1 cellular context compared by ENCODE assay signal in genomic region chr6:28587011-28587745, GRCh38.
A peak's percentile ranks its signal among the peaks of the same experiment; 100 is the strongest.
TF ChIP-seq lines count a peak whose summit lies in the region.

No MANE protein-coding gene starts in this region.

TF ChIP-seq in HEK293, 187 proteins besides CTCF, POLR2A, EP300 and RAD21 (continued from another document and continues in another):
- TF ChIP-seq, protein P1, sequence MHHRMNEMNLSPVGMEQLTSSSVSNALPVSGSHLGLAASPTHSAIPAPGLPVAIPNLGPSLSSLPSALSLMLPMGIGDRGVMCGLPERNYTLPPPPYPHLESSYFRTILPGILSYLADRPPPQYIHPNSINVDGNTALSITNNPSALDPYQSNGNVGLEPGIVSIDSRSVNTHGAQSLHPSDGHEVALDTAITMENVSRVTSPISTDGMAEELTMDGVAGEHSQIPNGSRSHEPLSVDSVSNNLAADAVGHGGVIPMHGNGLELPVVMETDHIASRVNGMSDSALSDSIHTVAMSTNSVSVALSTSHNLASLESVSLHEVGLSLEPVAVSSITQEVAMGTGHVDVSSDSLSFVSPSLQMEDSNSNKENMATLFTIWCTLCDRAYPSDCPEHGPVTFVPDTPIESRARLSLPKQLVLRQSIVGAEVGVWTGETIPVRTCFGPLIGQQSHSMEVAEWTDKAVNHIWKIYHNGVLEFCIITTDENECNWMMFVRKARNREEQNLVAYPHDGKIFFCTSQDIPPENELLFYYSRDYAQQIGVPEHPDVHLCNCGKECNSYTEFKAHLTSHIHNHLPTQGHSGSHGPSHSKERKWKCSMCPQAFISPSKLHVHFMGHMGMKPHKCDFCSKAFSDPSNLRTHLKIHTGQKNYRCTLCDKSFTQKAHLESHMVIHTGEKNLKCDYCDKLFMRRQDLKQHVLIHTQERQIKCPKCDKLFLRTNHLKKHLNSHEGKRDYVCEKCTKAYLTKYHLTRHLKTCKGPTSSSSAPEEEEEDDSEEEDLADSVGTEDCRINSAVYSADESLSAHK (tag by site-specific recombination; IDR thresholded peaks at IDR 0.05): peak; percentile 39; the same call in 1 of the 2 replicates
- no peak for TF ChIP-seq ZNF280C (tag by site-specific recombination; IDR thresholded peaks at IDR 0.05)
- TF ChIP-seq ZBTB48 (tag by site-specific recombination; IDR thresholded peaks at IDR 0.05): peak; percentile 50; the same call in 1 of the 2 replicates
- TF ChIP-seq, protein P2, sequence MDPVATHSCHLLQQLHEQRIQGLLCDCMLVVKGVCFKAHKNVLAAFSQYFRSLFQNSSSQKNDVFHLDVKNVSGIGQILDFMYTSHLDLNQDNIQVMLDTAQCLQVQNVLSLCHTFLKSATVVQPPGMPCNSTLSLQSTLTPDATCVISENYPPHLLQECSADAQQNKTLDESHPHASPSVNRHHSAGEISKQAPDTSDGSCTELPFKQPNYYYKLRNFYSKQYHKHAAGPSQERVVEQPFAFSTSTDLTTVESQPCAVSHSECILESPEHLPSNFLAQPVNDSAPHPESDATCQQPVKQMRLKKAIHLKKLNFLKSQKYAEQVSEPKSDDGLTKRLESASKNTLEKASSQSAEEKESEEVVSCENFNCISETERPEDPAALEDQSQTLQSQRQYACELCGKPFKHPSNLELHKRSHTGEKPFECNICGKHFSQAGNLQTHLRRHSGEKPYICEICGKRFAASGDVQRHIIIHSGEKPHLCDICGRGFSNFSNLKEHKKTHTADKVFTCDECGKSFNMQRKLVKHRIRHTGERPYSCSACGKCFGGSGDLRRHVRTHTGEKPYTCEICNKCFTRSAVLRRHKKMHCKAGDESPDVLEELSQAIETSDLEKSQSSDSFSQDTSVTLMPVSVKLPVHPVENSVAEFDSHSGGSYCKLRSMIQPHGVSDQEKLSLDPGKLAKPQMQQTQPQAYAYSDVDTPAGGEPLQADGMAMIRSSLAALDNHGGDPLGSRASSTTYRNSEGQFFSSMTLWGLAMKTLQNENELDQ (tag by site-specific recombination; IDR thresholded peaks at IDR 0.05; ENCODE audit: low read depth): no peak
- no peak for TF ChIP-seq ZNF776 (tag by site-specific recombination; IDR thresholded peaks at IDR 0.05; ENCODE audit: borderline replicate concordance)
- peak; percentile 39; the same call in 1 of the 2 replicates for TF ChIP-seq ZNF692 (tag by site-specific recombination; IDR thresholded peaks at IDR 0.05)
- TF ChIP-seq ZNF266 (tag by site-specific recombination; IDR thresholded peaks at IDR 0.05; ENCODE audit: low read depth): no peak
- TF ChIP-seq ZBTB6 (tag by site-specific recombination; IDR thresholded peaks at IDR 0.05): peak; percentile 77; the same call in 1 of the 2 replicates
- TF ChIP-seq ZNF529 (tag by site-specific recombination; IDR thresholded peaks at IDR 0.05; ENCODE audit: insufficient replicate concordance): no peak
- no peak for TF ChIP-seq ZBTB1 (tag by site-specific recombination; IDR thresholded peaks at IDR 0.05)
- no peak for TF ChIP-seq ZNF350 (tag by site-specific recombination; IDR thresholded peaks at IDR 0.05)
- no peak for TF ChIP-seq ZNF23 (tag by site-specific recombination; IDR thresholded peaks at IDR 0.05; ENCODE audit: borderline replicate concordance)
- TF ChIP-seq OSR2 (tag by site-specific recombination; IDR thresholded peaks at IDR 0.05): no peak
- TF ChIP-seq ZNF585B (tag by site-specific recombination; IDR thresholded peaks at IDR 0.05): no peak
- TF ChIP-seq, protein P3, sequence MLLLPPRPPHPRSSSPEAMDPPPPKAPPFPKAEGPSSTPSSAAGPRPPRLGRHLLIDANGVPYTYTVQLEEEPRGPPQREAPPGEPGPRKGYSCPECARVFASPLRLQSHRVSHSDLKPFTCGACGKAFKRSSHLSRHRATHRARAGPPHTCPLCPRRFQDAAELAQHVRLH (tag by site-specific recombination; IDR thresholded peaks at IDR 0.05): peak; percentile 81; the same call in 1 of the 2 replicates
- TF ChIP-seq, protein P4, sequence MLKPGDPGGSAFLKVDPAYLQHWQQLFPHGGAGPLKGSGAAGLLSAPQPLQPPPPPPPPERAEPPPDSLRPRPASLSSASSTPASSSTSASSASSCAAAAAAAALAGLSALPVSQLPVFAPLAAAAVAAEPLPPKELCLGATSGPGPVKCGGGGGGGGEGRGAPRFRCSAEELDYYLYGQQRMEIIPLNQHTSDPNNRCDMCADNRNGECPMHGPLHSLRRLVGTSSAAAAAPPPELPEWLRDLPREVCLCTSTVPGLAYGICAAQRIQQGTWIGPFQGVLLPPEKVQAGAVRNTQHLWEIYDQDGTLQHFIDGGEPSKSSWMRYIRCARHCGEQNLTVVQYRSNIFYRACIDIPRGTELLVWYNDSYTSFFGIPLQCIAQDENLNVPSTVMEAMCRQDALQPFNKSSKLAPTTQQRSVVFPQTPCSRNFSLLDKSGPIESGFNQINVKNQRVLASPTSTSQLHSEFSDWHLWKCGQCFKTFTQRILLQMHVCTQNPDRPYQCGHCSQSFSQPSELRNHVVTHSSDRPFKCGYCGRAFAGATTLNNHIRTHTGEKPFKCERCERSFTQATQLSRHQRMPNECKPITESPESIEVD (tag by site-specific recombination; IDR thresholded peaks at IDR 0.05): no peak
- no peak for TF ChIP-seq ZNF473 (tag by site-specific recombination; IDR thresholded peaks at IDR 0.05)
- TF ChIP-seq KLF1 (tag by site-specific recombination; IDR thresholded peaks at IDR 0.05): no peak
- TF ChIP-seq ZNF660 (tag by site-specific recombination; IDR thresholded peaks at IDR 0.05): peak; percentile 87
- TF ChIP-seq ZEB2 (tag by site-specific recombination; IDR thresholded peaks at IDR 0.05): peak; percentile 84
- no peak for TF ChIP-seq HOXC10 (CRISPR knock-in tag; IDR thresholded peaks at IDR 0.05)
- TF ChIP-seq, protein P5, sequence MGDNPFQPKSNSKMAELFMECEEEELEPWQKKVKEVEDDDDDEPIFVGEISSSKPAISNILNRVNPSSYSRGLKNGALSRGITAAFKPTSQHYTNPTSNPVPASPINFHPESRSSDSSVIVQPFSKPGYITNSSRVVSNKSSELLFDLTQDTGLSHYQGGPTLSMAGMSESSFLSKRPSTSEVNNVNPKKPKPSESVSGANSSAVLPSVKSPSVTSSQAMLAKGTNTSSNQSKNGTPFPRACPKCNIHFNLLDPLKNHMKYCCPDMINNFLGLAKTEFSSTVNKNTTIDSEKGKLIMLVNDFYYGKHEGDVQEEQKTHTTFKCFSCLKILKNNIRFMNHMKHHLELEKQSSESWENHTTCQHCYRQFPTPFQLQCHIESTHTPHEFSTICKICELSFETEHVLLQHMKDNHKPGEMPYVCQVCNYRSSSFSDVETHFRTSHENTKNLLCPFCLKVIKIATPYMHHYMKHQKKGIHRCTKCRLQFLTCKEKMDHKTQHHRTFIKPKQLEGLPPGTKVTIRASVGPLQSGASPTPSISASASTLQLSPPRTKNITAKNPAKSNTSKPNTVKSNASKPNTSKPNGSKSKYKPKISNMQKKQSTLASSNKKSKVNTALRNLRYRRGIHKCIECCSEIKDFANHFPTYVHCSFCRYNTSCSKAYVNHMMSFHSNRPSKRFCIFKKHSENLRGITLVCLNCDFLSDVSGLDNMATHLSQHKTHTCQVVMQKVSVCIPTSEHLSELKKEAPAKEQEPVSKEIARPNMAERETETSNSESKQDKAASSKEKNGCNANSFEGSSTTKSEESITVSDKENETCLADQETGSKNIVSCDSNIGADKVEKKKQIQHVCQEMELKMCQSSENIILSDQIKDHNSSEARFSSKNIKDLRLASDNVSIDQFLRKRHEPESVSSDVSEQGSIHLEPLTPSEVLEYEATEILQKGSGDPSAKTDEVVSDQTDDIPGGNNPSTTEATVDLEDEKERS (tag by site-specific recombination; IDR thresholded peaks at IDR 0.05): no peak; the same call in 1 of the 2 replicates
- no peak for TF ChIP-seq ZNF202 (tag by site-specific recombination; IDR thresholded peaks at IDR 0.05; ENCODE audit: borderline replicate concordance)
- TF ChIP-seq PRDM1 (tag by site-specific recombination; IDR thresholded peaks at IDR 0.05): peak; percentile 99
- 0 out of 2 replicates have a peak, but pooled peaks have one; percentile 29 for TF ChIP-seq YY2 (tag by site-specific recombination; IDR thresholded peaks at IDR 0.05)
- no peak for TF ChIP-seq GLI4 (tag by site-specific recombination; IDR thresholded peaks at IDR 0.05)
- TF ChIP-seq, protein P6, sequence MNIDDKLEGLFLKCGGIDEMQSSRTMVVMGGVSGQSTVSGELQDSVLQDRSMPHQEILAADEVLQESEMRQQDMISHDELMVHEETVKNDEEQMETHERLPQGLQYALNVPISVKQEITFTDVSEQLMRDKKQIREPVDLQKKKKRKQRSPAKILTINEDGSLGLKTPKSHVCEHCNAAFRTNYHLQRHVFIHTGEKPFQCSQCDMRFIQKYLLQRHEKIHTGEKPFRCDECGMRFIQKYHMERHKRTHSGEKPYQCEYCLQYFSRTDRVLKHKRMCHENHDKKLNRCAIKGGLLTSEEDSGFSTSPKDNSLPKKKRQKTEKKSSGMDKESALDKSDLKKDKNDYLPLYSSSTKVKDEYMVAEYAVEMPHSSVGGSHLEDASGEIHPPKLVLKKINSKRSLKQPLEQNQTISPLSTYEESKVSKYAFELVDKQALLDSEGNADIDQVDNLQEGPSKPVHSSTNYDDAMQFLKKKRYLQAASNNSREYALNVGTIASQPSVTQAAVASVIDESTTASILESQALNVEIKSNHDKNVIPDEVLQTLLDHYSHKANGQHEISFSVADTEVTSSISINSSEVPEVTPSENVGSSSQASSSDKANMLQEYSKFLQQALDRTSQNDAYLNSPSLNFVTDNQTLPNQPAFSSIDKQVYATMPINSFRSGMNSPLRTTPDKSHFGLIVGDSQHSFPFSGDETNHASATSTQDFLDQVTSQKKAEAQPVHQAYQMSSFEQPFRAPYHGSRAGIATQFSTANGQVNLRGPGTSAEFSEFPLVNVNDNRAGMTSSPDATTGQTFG (tag by site-specific recombination; IDR thresholded peaks at IDR 0.05; ENCODE audit: borderline replicate concordance): no peak
- no peak; the same call in 1 of the 2 replicates for TF ChIP-seq ZFP37 (tag by site-specific recombination; IDR thresholded peaks at IDR 0.05)
- TF ChIP-seq ZBTB21 (tag by site-specific recombination; IDR thresholded peaks at IDR 0.05): peak; percentile 41; the same call in 1 of the 2 replicates
- TF ChIP-seq MEIS1 (CRISPR knock-in tag; IDR thresholded peaks at IDR 0.05; ENCODE audit: borderline replicate concordance): no peak
- no peak for TF ChIP-seq ZNF791 (tag by site-specific recombination; IDR thresholded peaks at IDR 0.05)
- no peak for TF ChIP-seq ZNF292 (tag by site-specific recombination; IDR thresholded peaks at IDR 0.05; ENCODE audit: borderline replicate concordance, low read depth)
- no peak for TF ChIP-seq ZNF521 (tag by site-specific recombination; IDR thresholded peaks at IDR 0.05)
- TF ChIP-seq ZNF248 (tag by site-specific recombination; IDR thresholded peaks at IDR 0.05): no peak
- TF ChIP-seq FEZF1 (tag by site-specific recombination; IDR thresholded peaks at IDR 0.05): no peak
- no peak for TF ChIP-seq ZNF548 (tag by site-specific recombination; IDR thresholded peaks at IDR 0.05)
- TF ChIP-seq, protein P7, sequence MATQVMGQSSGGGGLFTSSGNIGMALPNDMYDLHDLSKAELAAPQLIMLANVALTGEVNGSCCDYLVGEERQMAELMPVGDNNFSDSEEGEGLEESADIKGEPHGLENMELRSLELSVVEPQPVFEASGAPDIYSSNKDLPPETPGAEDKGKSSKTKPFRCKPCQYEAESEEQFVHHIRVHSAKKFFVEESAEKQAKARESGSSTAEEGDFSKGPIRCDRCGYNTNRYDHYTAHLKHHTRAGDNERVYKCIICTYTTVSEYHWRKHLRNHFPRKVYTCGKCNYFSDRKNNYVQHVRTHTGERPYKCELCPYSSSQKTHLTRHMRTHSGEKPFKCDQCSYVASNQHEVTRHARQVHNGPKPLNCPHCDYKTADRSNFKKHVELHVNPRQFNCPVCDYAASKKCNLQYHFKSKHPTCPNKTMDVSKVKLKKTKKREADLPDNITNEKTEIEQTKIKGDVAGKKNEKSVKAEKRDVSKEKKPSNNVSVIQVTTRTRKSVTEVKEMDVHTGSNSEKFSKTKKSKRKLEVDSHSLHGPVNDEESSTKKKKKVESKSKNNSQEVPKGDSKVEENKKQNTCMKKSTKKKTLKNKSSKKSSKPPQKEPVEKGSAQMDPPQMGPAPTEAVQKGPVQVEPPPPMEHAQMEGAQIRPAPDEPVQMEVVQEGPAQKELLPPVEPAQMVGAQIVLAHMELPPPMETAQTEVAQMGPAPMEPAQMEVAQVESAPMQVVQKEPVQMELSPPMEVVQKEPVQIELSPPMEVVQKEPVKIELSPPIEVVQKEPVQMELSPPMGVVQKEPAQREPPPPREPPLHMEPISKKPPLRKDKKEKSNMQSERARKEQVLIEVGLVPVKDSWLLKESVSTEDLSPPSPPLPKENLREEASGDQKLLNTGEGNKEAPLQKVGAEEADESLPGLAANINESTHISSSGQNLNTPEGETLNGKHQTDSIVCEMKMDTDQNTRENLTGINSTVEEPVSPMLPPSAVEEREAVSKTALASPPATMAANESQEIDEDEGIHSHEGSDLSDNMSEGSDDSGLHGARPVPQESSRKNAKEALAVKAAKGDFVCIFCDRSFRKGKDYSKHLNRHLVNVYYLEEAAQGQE (tag by site-specific recombination; IDR thresholded peaks at IDR 0.05): 0 out of 2 replicates have a peak, but pooled peaks have one; percentile 22
